ENCODE assay signal across 17 cellular contexts in the genomic region with DNA sequence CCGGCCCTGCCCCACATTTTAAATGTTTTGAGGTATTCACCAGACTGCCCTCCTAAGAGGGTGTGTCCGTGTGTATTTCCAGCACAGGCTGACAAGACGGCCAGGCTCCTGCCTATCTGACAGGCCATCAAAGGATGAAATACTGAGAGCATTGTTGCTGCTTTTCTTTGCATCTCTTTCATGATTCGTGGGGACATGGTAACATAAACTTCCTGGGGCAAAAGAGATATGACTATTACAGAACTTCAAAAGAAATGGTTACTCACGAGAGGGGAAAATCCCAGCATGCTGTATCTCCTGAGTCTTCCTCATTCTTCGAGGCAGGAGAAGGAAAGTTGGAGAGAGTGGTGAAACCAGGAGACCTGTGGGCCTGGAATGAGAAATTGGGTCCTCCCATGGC. TPM values are rescaled to one million over a fixed set of nuclear protein-coding genes. Genes with fewer than 3 reads are reported as not detected.
A peak's percentile ranks its signal among the peaks of the same experiment; 100 is the strongest.
DNase-seq lines count a peak whose midpoint lies in the region; ATAC-seq lines count a peak whose summit lies in the region.
"Had no signal": no experiment of that assay in that cellular context is flagged by ENCODE, and none has a peak within 500 bp of the region (broad histone marks: within the 10 kb centered on the region; RNA-seq: fewer than 3 reads in every experiment).

No MANE protein-coding gene starts in this region.

- H3K4me3 Mint-ChIP-seq in activated CD4-positive, alpha-beta memory T cell treated with anti-CD3 and anti-CD28 coated beads for 36 hours, result no peak overlapping the region
- H3K4me3 Mint-ChIP-seq in activated CD4-positive, alpha-beta memory T cell treated with anti-CD3 and anti-CD28 coated beads, Interleukin-2, amount 10 ng/mL, durations not matched to agents 7 days and 5 days, result no peak overlapping the region
- H3K4me3 Mint-ChIP-seq: activated naive CD4-positive, alpha-beta T cell treated with anti-CD3 and anti-CD28 coated beads, Interleukin-2, amount 10 ng/mL, durations not matched to agents 7 days and 5 days; nephron had no signal

- POLR2A ChIA-PET in activated CD4-positive, alpha-beta memory T cell treated with anti-CD3 and anti-CD28 coated beads for 36 hours (lab: Charles Lee), result no interaction called here
- POLR2A ChIA-PET in activated CD4-positive, alpha-beta memory T cell treated with anti-CD3 and anti-CD28 coated beads, Interleukin-2, amount 10 ng/mL, durations not matched to agents 7 days and 5 days (lab: Charles Lee), result no interaction called here

- H3K27me3 Mint-ChIP-seq in activated CD4-positive, alpha-beta memory T cell treated with anti-CD3 and anti-CD28 coated beads for 36 hours, result no peaks in the 10 kb centered on the region
- no peaks in the 10 kb centered on the region for H3K27me3 Mint-ChIP-seq in activated CD4-positive, alpha-beta memory T cell treated with anti-CD3 and anti-CD28 coated beads, Interleukin-2, amount 10 ng/mL, durations not matched to agents 7 days and 5 days

- H3K36me3 ChIP-seq in HAP-1 (replicated peaks), result no peaks in the 10 kb centered on the region
- H3K36me3 ChIP-seq: BE2C had no signal

- in situ Hi-C loops in HAP-1 (cut with MboI; ENCODE audit: low sequenced_read_pairs), result no loop called here

- no peaks in the 10 kb centered on the region for H3K36me3 Mint-ChIP-seq in activated CD4-positive, alpha-beta memory T cell treated with anti-CD3 and anti-CD28 coated beads for 36 hours
- peaks cover 6% of the 10 kb centered on the region for H3K36me3 Mint-ChIP-seq in activated CD4-positive, alpha-beta memory T cell treated with anti-CD3 and anti-CD28 coated beads, Interleukin-2, amount 10 ng/mL, durations not matched to agents 7 days and 5 days (ENCODE audit: low read depth)
- H3K36me3 Mint-ChIP-seq: activated naive CD4-positive, alpha-beta T cell treated with anti-CD3 and anti-CD28 coated beads, Interleukin-2, amount 10 ng/mL, durations not matched to agents 7 days and 5 days had no signal

- DNase-seq in activated CD4-positive, alpha-beta memory T cell treated with anti-CD3 and anti-CD28 coated beads for 36 hours, result no peak
- no peak for DNase-seq in activated CD4-positive, alpha-beta memory T cell treated with anti-CD3 and anti-CD28 coated beads, Interleukin-2, amount 10 ng/mL, durations not matched to agents 7 days and 5 days
- peak; percentile 50 for DNase-seq in NCI-H226
- peak; percentile 35 for DNase-seq in renal cortical epithelial cell (ENCODE audit: low read depth)
- DNase-seq in HAP-1 (ENCODE audit: low spot score in 2 of 2), result no peak
- DNase-seq in T-helper 9 cell, result no peak
- no peak for DNase-seq in COLO668 (lab: John Stamatoyannopoulos, UW; ENCODE audit: unreplicated experiment)
- DNase-seq: activated naive CD4-positive, alpha-beta T cell treated with anti-CD3 and anti-CD28 coated beads, Interleukin-2, amount 10 ng/mL, durations not matched to agents 7 days and 5 days; BE2C; kidney; mesendoderm; NCI-H1930; NCI-H345; posterior cingulate gyrus had no signal

- CTCF ChIA-PET in activated CD4-positive, alpha-beta memory T cell treated with anti-CD3 and anti-CD28 coated beads for 36 hours (lab: Charles Lee), result no interaction called here
- CTCF ChIA-PET in activated CD4-positive, alpha-beta memory T cell treated with anti-CD3 and anti-CD28 coated beads, Interleukin-2, amount 10 ng/mL, durations not matched to agents 7 days and 5 days (lab: Charles Lee), result no interaction called here

- no peaks in the 10 kb centered on the region for H3K9me3 ChIP-seq in HAP-1
- H3K9me3 ChIP-seq: BE2C had no signal

- intact Hi-C loops in activated CD4-positive, alpha-beta memory T cell treated with anti-CD3 and anti-CD28 coated beads for 36 hours (cut with micrococcal nuclease), result no loop called here

- peaks cover 13% of the 10 kb centered on the region for H3K9me3 Mint-ChIP-seq in activated CD4-positive, alpha-beta memory T cell treated with anti-CD3 and anti-CD28 coated beads for 36 hours
- H3K9me3 Mint-ChIP-seq in activated CD4-positive, alpha-beta memory T cell treated with anti-CD3 and anti-CD28 coated beads, Interleukin-2, amount 10 ng/mL, durations not matched to agents 7 days and 5 days, result peaks cover 12% of the 10 kb centered on the region

- H3K27me3 ChIP-seq in HAP-1 (ENCODE audit: low read depth), result no peaks in the 10 kb centered on the region
- H3K27me3 ChIP-seq: BE2C had no signal

- no peak overlapping the region for H3K4me3 ChIP-seq in HAP-1

- peak; percentile 52 for ATAC-seq in esophagus mucosa
- ATAC-seq: Panc1 had no signal

- H3K27ac Mint-ChIP-seq in activated CD4-positive, alpha-beta memory T cell treated with anti-CD3 and anti-CD28 coated beads for 36 hours, result peak overlapping the region; percentile 56
- no peak overlapping the region for H3K27ac Mint-ChIP-seq in activated CD4-positive, alpha-beta memory T cell treated with anti-CD3 and anti-CD28 coated beads, Interleukin-2, amount 10 ng/mL, durations not matched to agents 7 days and 5 days
- H3K27ac Mint-ChIP-seq: activated naive CD4-positive, alpha-beta T cell treated with anti-CD3 and anti-CD28 coated beads, Interleukin-2, amount 10 ng/mL, durations not matched to agents 7 days and 5 days; nephron had no signal

- peaks cover 15% of the 10 kb centered on the region for H3K4me1 Mint-ChIP-seq in activated CD4-positive, alpha-beta memory T cell treated with anti-CD3 and anti-CD28 coated beads for 36 hours (ENCODE audit: low read depth)
- H3K4me1 Mint-ChIP-seq in activated CD4-positive, alpha-beta memory T cell treated with anti-CD3 and anti-CD28 coated beads, Interleukin-2, amount 10 ng/mL, durations not matched to agents 7 days and 5 days, result peaks cover 14% of the 10 kb centered on the region

- peaks cover 7% of the 10 kb centered on the region for H3K4me1 ChIP-seq in HAP-1

RNA-seq across cellular contexts. Expression of a gene that starts 10.3 kb away (rescaled TPM):
- total RNA-seq in activated CD4-positive, alpha-beta memory T cell treated with anti-CD3 and anti-CD28 coated beads for 36 hours, result 1 to 10 TPM; 4.1 to 4.5 TPM
- 1 to 10 TPM; 2.6 TPM for total RNA-seq in activated CD4-positive, alpha-beta memory T cell treated with anti-CD3 and anti-CD28 coated beads, Interleukin-2, amount 10 ng/mL, durations not matched to agents 7 days and 5 days
- total RNA-seq in esophagus mucosa (22.9 TPM), renal cortical epithelial cell (1.8 and 45.0 TPM in 2 replicates)

RNA-seq across cellular contexts. Expression of a gene that starts 11.0 kb away (rescaled TPM):
- 1 to 10 TPM; 6.1 to 6.7 TPM for total RNA-seq in activated CD4-positive, alpha-beta memory T cell treated with anti-CD3 and anti-CD28 coated beads for 36 hours
- total RNA-seq in activated CD4-positive, alpha-beta memory T cell treated with anti-CD3 and anti-CD28 coated beads, Interleukin-2, amount 10 ng/mL, durations not matched to agents 7 days and 5 days, result 1 to 10 TPM; 8.5 to 9.1 TPM
- total RNA-seq in esophagus mucosa (4.7 TPM), renal cortical epithelial cell (10.8 and 18.2 TPM in 2 replicates)

RNA-seq across cellular contexts. Expression of a gene that starts 43.0 kb away (rescaled TPM):
- total RNA-seq in activated CD4-positive, alpha-beta memory T cell treated with anti-CD3 and anti-CD28 coated beads for 36 hours, result 10 to 100 TPM; 14.3 to 15.3 TPM
- total RNA-seq in activated CD4-positive, alpha-beta memory T cell treated with anti-CD3 and anti-CD28 coated beads, Interleukin-2, amount 10 ng/mL, durations not matched to agents 7 days and 5 days, result 1 to 10 TPM; 8.5 to 8.8 TPM
- total RNA-seq in esophagus mucosa (14.9 TPM), renal cortical epithelial cell (14.9 and 22.9 TPM in 2 replicates)

RNA-seq across cellular contexts. Expression of a gene that starts 51.1 kb away (rescaled TPM):
- 100 to 1,000 TPM; 131 to 143 TPM for total RNA-seq in activated CD4-positive, alpha-beta memory T cell treated with anti-CD3 and anti-CD28 coated beads for 36 hours
- 100 to 1,000 TPM; 133 TPM for total RNA-seq in activated CD4-positive, alpha-beta memory T cell treated with anti-CD3 and anti-CD28 coated beads, Interleukin-2, amount 10 ng/mL, durations not matched to agents 7 days and 5 days
- 435 TPM for total RNA-seq in esophagus mucosa
- total RNA-seq in renal cortical epithelial cell, result 199 and 827 TPM in 2 replicates

Comparison
In these comparisons a context has a peak if more than half of its experiments do, and no peak if none do; other contexts are left out.
1. DNase-seq: peak in NCI-H226 (single experiment) and renal cortical epithelial cell (single experiment); none in activated CD4-positive, alpha-beta memory T cell treated with anti-CD3 and anti-CD28 coated beads for 36 hours (single experiment), activated CD4-positive, alpha-beta memory T cell treated with anti-CD3 and anti-CD28 coated beads, Interleukin-2, amount 10 ng/mL, durations not matched to agents 7 days and 5 days (single experiment), HAP-1 (0 of 2), T-helper 9 cell (single experiment) and COLO668 (single experiment).